ENCODE assay signal across 8 cellular contexts in the genomic region with DNA sequence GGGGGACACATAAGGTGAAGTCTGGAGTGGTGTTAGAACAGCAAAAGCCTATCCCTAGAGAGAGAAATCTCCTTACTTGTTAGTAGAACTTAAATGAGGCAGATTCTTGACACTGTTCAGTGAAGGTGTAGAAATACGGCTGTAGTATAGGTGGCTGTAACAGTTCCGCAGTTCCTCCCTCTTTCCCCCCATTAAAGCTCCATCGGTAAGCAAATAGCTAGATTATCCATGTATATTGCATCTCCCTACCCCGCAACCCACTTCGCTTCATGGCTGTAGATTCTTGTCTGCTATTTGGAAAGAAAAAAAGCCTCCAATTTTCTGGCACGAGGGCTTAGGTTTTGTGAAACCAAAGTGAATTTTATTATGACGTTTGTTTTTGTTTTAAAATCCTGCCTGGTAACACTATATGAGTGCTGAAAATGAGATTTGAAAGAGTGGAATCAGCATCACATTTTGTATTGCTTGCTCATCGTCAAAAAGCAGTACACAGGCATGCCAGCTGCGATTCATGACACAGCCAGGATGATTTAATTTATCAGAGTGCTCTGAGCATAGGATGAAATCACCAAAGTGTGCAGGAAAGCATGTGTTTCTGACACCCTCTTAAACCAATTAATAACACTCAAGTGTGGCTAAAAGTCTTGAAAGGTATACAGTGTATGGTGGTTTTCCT. TPM values are rescaled to one million over a fixed set of nuclear protein-coding genes. Genes with fewer than 3 reads are reported as not detected.
DNase-seq lines count a peak whose midpoint lies in the region; ATAC-seq and TF ChIP-seq lines count a peak whose summit lies in the region.

No MANE protein-coding gene starts in this region.

- no peak overlapping the region for H3K27ac Mint-ChIP-seq in effector memory CD8-positive, alpha-beta T cell

- H3K4me3 ChIP-seq in neural cell (ENCODE audit: low read length), result peak overlapping the region; percentile 79

- TF ChIP-seq EP300 in neural cell (conservative IDR thresholded peaks at IDR 0.05; ENCODE audit: poor library complexity, severe bottlenecking), result no peak

- H3K9me2 ChIP-seq in neural cell (ENCODE audit: insufficient read depth, low read length), result no peaks in the 10 kb centered on the region

- H3K36me3 ChIP-seq in neural cell (ENCODE audit: insufficient read depth, low read length), result no peaks in the 10 kb centered on the region

- peak overlapping the region; percentile 88 for H3K9ac ChIP-seq in neural cell (ENCODE audit: low read length)

- TF ChIP-seq RAD21 in neural cell (conservative IDR thresholded peaks at IDR 0.05), result peak; percentile 12

- H3K27me3 ChIP-seq in neural cell (ENCODE audit: insufficient read depth, low read depth, low read length), result no peaks in the 10 kb centered on the region

- no peak overlapping the region for H2AFZ ChIP-seq in neural cell (ENCODE audit: low read depth, low read length)

- peak overlapping the region; percentile 95 for H3K4me2 ChIP-seq in neural cell (ENCODE audit: low read length)

- DNase-seq in EL (peak; percentile 56), NCI-H524 treated with DMSO at 0.1 percent for 48 hours (lab: John Stamatoyannopoulos, UW) (peak; percentile 73), COLO829 (ENCODE audit: low spot score) (no peak), DMS153 treated with DMSO at 0.1 percent for 48 hours (lab: John Stamatoyannopoulos, UW; ENCODE audit: unreplicated experiment) (no peak)
- DNase-seq in effector memory CD8-positive, alpha-beta T cell, result no peak

- no peaks in the 10 kb centered on the region for H3K36me3 Mint-ChIP-seq in effector memory CD8-positive, alpha-beta T cell (ENCODE audit: insufficient read depth)

- peaks cover 0 to 7% of the 10 kb centered on the region in 2 donors for H3K4me1 Mint-ChIP-seq in effector memory CD8-positive, alpha-beta T cell (ENCODE audit: low read depth in 2 of 2)

- H3K79me2 ChIP-seq in neural cell (replicated peaks; ENCODE audit: insufficient read depth, low read length), result peaks cover 58% of the 10 kb centered on the region

- H3K9me3 ChIP-seq in neural cell (ENCODE audit: low read length), result no peaks in the 10 kb centered on the region

- no peaks in the 10 kb centered on the region for H3K9me3 Mint-ChIP-seq in effector memory CD8-positive, alpha-beta T cell

- peak overlapping the region; percentile 8 to 77 for H3K4me3 Mint-ChIP-seq in effector memory CD8-positive, alpha-beta T cell

- no peaks in the 10 kb centered on the region for H3F3A ChIP-seq in neural cell (ENCODE audit: insufficient read depth, low read length, poor library complexity, severe bottlenecking)

- H3K27me3 Mint-ChIP-seq in effector memory CD8-positive, alpha-beta T cell, result peaks cover 42 to 47% of the 10 kb centered on the region in 2 donors

- ATAC-seq in effector memory CD8-positive, alpha-beta T cell (replicated peaks), result no peak
- ATAC-seq in HG02763 (IDR thresholded peaks at IDR 0.05; ENCODE audit: unreplicated experiment), result no peak
- ATAC-seq in GM21360 (IDR thresholded peaks at IDR 0.05; ENCODE audit: unreplicated experiment), result no peak

- no peaks in the 10 kb centered on the region for H4K20me1 ChIP-seq in neural cell (ENCODE audit: insufficient read depth)

- no peak for TF ChIP-seq CTCF in neural cell (IDR thresholded peaks at IDR 0.05; ENCODE audit: poor library complexity, severe bottlenecking)

- peak overlapping the region; percentile 83 for H3K27ac ChIP-seq in neural cell (ENCODE audit: low read length)

TF ChIP-seq in neural cell, 6 proteins besides CTCF, POLR2A, EP300 and RAD21:
- peak; percentile 19 for TF ChIP-seq SMC3 (conservative IDR thresholded peaks at IDR 0.05; ENCODE audit: poor library complexity)
- TF ChIP-seq MXI1 (conservative IDR thresholded peaks at IDR 0.05; ENCODE audit: poor library complexity, severe bottlenecking), result no peak
- TF ChIP-seq POLR2AphosphoS5 (IDR thresholded peaks at IDR 0.05), result peak; percentile 33
- TF ChIP-seq TAF1 (IDR thresholded peaks at IDR 0.05; ENCODE audit: low read depth), result no peak
- TF ChIP-seq, protein P1, sequence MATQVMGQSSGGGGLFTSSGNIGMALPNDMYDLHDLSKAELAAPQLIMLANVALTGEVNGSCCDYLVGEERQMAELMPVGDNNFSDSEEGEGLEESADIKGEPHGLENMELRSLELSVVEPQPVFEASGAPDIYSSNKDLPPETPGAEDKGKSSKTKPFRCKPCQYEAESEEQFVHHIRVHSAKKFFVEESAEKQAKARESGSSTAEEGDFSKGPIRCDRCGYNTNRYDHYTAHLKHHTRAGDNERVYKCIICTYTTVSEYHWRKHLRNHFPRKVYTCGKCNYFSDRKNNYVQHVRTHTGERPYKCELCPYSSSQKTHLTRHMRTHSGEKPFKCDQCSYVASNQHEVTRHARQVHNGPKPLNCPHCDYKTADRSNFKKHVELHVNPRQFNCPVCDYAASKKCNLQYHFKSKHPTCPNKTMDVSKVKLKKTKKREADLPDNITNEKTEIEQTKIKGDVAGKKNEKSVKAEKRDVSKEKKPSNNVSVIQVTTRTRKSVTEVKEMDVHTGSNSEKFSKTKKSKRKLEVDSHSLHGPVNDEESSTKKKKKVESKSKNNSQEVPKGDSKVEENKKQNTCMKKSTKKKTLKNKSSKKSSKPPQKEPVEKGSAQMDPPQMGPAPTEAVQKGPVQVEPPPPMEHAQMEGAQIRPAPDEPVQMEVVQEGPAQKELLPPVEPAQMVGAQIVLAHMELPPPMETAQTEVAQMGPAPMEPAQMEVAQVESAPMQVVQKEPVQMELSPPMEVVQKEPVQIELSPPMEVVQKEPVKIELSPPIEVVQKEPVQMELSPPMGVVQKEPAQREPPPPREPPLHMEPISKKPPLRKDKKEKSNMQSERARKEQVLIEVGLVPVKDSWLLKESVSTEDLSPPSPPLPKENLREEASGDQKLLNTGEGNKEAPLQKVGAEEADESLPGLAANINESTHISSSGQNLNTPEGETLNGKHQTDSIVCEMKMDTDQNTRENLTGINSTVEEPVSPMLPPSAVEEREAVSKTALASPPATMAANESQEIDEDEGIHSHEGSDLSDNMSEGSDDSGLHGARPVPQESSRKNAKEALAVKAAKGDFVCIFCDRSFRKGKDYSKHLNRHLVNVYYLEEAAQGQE (IDR thresholded peaks at IDR 0.05; ENCODE audit: borderline replicate concordance), result no peak
TF ChIP-seq in neural cell: peak in this region for 2.

RNA-seq across cellular contexts. Expression of a gene that starts 1.4 kb away (rescaled TPM):
- polyA plus RNA-seq in neural cell, result 28.3 and 31.9 TPM in 2 replicates
- polyA minus RNA-seq in neural cell, result 95.9 and 106 TPM in 2 replicates

Comparison
In these comparisons a context has a peak if more than half of its experiments do, and no peak if none do; other contexts are left out.
1. DNase-seq: peak in EL (single experiment) and NCI-H524 treated with DMSO at 0.1 percent for 48 hours (single experiment); none in effector memory CD8-positive, alpha-beta T cell (0 of 3), COLO829 (single experiment) and DMS153 treated with DMSO at 0.1 percent for 48 hours (single experiment).